Comparison of ENCODE assay signal across 8 cellular contexts in genomic region chr6:25007269-25007699, GRCh38.
DNase-seq lines count a peak whose midpoint lies in the region; ATAC-seq, FAIRE-seq and TF ChIP-seq lines count a peak whose summit lies in the region.

No MANE protein-coding gene starts in this region.

- H3K27me3 Mint-ChIP-seq in effector memory CD8-positive, alpha-beta T cell: no peaks in the 10 kb centered on the region

- H3K4me1 ChIP-seq in upper lobe of right lung: peaks cover 23% of the 10 kb centered on the region

- TF ChIP-seq CTCF in GM10266 (IDR thresholded peaks at IDR 0.05; ENCODE audit: control insufficient read depth, insufficient read depth, low read depth, missing control alignments) (no peak), upper lobe of right lung (IDR thresholded peaks at IDR 0.05) (no peak)

- no peaks in the 10 kb centered on the region for H3K27me3 ChIP-seq in upper lobe of right lung

- H3K4me3 ChIP-seq in upper lobe of right lung: no peak overlapping the region

- peaks cover 54 to 76% of the 10 kb centered on the region in 2 donors for H3K4me1 Mint-ChIP-seq in effector memory CD8-positive, alpha-beta T cell (ENCODE audit: low read depth in 2 of 2)

- DNase-seq in GM10266 (ENCODE audit: extremely low spot score) (peak; percentile 52), MV-4-11 (lab: John Stamatoyannopoulos, UW) (peak; percentile 29), upper lobe of right lung (no peak), NCI-H2029 (lab: John Stamatoyannopoulos, UW) (no peak), posterior vena cava (ENCODE audit: low spot score) (no peak), frontal cortex (ENCODE audit: low spot score in 2 of 2) (no peak)
- DNase-seq in effector memory CD8-positive, alpha-beta T cell: peak in 1 of 3 experiments; percentile 28

- no peaks in the 10 kb centered on the region for H3K9me3 ChIP-seq in upper lobe of right lung

- no peaks in the 10 kb centered on the region for H3K9me3 Mint-ChIP-seq in effector memory CD8-positive, alpha-beta T cell

- intact Hi-C loops in upper lobe of right lung (cut with DNase I): no loop called here
- intact Hi-C loops in posterior vena cava (cut with DNase I): no loop called here

- H3K36me3 Mint-ChIP-seq in effector memory CD8-positive, alpha-beta T cell (ENCODE audit: insufficient read depth): peaks cover 2% of the 10 kb centered on the region

- ATAC-seq in GM21526 (IDR thresholded peaks at IDR 0.05; ENCODE audit: low FRiP score, unreplicated experiment) (peak; percentile 63), upper lobe of right lung (peak; percentile 41)
- peak; percentile 74 for ATAC-seq in effector memory CD8-positive, alpha-beta T cell (replicated peaks)

- H3K36me3 ChIP-seq in upper lobe of right lung: no peaks in the 10 kb centered on the region

- H3K27ac Mint-ChIP-seq in effector memory CD8-positive, alpha-beta T cell: peak overlapping the region; percentile 85 to 96

- no peak for FAIRE-seq in frontal cortex (lab: Jason Lieb, UNC)

- peak overlapping the region; percentile 61 to 63 for H3K4me3 Mint-ChIP-seq in effector memory CD8-positive, alpha-beta T cell

- H3K27ac ChIP-seq in upper lobe of right lung: peak overlapping the region; percentile 94

Comparison
In these comparisons a context has a peak if more than half of its experiments do, and no peak if none do; other contexts are left out.
1. DNase-seq: peak in GM10266 (single experiment) and MV-4-11 (single experiment); none in upper lobe of right lung (single experiment), NCI-H2029 (single experiment), posterior vena cava (single experiment) and frontal cortex (0 of 2).
2. Peak in every context shown above with its lines, with median percentiles within 50 percentile points of each other: ATAC-seq.